10 cellular contexts compared by ENCODE assay signal in genomic region chr21:14050121-14050520, GRCh38.
"Had no signal": no experiment of that assay in that cellular context is flagged by ENCODE, and none has a peak within 500 bp of the region (broad histone marks: within the 10 kb centered on the region; RNA-seq: fewer than 3 reads in every experiment).

No MANE protein-coding gene starts in this region.

- H3K4me3 ChIP-seq: GM23338, K562 had no signal

- FAIRE-seq: H1, H54, HTR-8/SVneo, K562 had no signal

- ATAC-seq: GM23338, K562 had no signal

- H3K4me2 ChIP-seq: GM23338 had no signal

- DNase-seq: H9, HCEC 1CT, HFFc6, IMR-90, KG1 had no signal

- H2AFZ ChIP-seq: GM23338 had no signal
